ENCODE assay signal across 8 cellular contexts in the genomic region with DNA sequence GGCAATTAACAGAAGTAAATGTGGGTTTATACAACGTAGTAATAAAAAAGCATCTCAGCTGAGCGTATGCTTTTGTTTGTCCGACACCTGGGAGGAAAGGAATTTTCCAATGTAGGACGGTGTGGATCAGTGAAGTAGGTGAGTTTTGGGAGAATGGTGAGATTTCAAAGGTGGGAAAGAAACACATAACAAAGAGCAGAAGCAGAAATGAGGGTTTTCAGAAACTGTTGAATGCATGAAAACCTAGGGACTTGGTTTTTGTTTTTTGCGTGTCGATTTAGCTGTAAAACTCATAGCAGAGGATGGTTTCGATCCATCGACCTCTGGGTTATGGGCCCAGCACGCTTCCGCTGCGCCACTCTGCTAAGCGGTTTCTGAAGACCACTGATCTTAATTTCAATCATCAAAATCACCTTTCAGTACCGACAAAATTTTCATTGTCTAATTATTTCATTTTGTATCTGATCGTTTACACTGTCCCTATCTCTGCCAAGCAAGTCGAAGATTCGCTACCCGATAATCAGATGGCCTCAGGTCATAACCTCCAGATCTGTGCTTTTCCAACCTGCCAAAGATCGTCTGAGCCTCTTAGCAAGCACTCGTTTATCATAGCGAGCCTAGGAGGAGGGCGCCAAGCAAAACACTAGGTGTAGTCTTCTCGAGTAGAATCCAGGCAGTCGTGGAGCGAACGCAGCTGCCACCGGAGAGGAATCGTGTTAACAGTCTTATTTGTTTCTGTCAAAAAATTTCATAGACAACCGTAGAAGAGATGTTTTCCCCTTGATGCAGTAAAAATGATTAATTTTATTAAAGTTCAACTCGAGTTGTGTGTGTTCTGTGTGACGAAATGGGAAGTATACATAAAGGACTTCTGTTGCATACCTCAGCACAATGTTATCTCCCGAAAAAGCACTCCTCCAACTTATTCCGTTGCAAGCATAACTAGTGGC. TPM values are rescaled to one million over a fixed set of nuclear protein-coding genes. Genes with fewer than 3 reads are reported as not detected.
A peak's percentile ranks its signal among the peaks of the same experiment; 100 is the strongest.
DNase-seq lines count a peak whose midpoint lies in the region; ATAC-seq, FAIRE-seq and TF ChIP-seq lines count a peak whose summit lies in the region.

No MANE protein-coding gene starts in this region.

- H3K27me3 ChIP-seq in H1 (replicated peaks in 1 of 4; ENCODE audit: control insufficient read depth in 3 of 4, extremely low read depth in 1 of 4, insufficient read depth in 3 of 4, low read length in 3 of 4): no peaks in the 10 kb centered on the region
- no peaks in the 10 kb centered on the region for H3K27me3 ChIP-seq in ovary

- H3K79me1 ChIP-seq in H1 (ENCODE audit: low read depth, low read length): no peaks in the 10 kb centered on the region

- CTCF ChIA-PET in H1 (lab: Charles Lee; ENCODE audit: partially characterized antibody): interaction anchor here (0.7 to 2.7 kb wide), 7 partner anchors 10 to 360 kb away, joined by 3 to 13 read pairs (median 3); partner anchors contain the start of gene POM121L2

- H3K36me3 ChIP-seq in H1 (ENCODE audit: control insufficient read depth in 2 of 4, insufficient read depth in 4 of 4, low read length in 3 of 4) (no peaks in the 10 kb centered on the region), ovary (no peaks in the 10 kb centered on the region)

- H3K23ac ChIP-seq in H1 (ENCODE audit: insufficient read length): no peak overlapping the region

- H4K91ac ChIP-seq in H1 (replicated peaks; ENCODE audit: insufficient read length, low read length): no peak overlapping the region

- peak overlapping the region; percentile 35 for H4K5ac ChIP-seq in H1 (ENCODE audit: insufficient read length, low read depth, low read length)

- no peak; a peak in 1 of 4 replicates for TF ChIP-seq CTCF in H1 (IDR thresholded peaks at IDR 0.05; ENCODE audit: control extremely low read depth in 1 of 3, insufficient read depth in 1 of 3, low read depth in 1 of 3, low read length in 3 of 3)
- no peak for TF ChIP-seq CTCF in ovary (IDR thresholded peaks at IDR 0.05)

- no peak overlapping the region for H2BK120ac ChIP-seq in H1 (replicated peaks; ENCODE audit: low read depth, low read length)

- peak overlapping the region; percentile 14 to 92 (median 66); a peak in 6 of 7 replicates for H3K9ac ChIP-seq in H1 (replicated peaks in 1 of 4; ENCODE audit: extremely low read depth in 1 of 4, low read depth in 3 of 4, low read length in 3 of 4)

- H4K20me1 ChIP-seq in H1 (replicated peaks in 1 of 2; ENCODE audit: control insufficient read depth in 1 of 2, insufficient read depth in 2 of 2, low read length in 2 of 2): no peaks in the 10 kb centered on the region

- H3K4me3 ChIP-seq in GM08714 (ENCODE audit: low read length): peak overlapping the region; percentile 84
- peak overlapping the region; percentile 84 to 98 (median 92) for H3K4me3 ChIP-seq in H1 (ENCODE audit: extremely low read depth in 1 of 4, insufficient read depth in 2 of 4, low read depth in 3 of 4, low read length in 4 of 4)
- H3K4me3 ChIP-seq in ovary: peak overlapping the region; percentile 33

- H2BK20ac ChIP-seq in H1 (ENCODE audit: low read length): 0 out of 2 replicates have a peak overlapping the region, but pooled peaks have one; percentile 56

- H3K14ac ChIP-seq in H1 (ENCODE audit: insufficient read length): no peak overlapping the region

- TF ChIP-seq RAD21 in H1 (IDR thresholded peaks at IDR 0.05 in 1 of 2, conservative IDR thresholded peaks at IDR 0.05 in 1 of 2; ENCODE audit: low read depth in 2 of 2, low read length in 2 of 2): no peak

- H3K27ac ChIP-seq in H1 (ENCODE audit: low read depth, low read length): no peak overlapping the region; the same call in 1 of the 2 replicates
- H3K27ac ChIP-seq in ovary: no peak overlapping the region

- 9% methylated on average over 32 of the region's 32 CpGs; no CpG with 5 or more reads in 1 of the 2 experiments for WGBS in H1 (ENCODE audit: extremely low coverage in 1 of 2, insufficient coverage in 1 of 2, insufficient read length in 1 of 2, insufficient replicate concordance in 2 of 2, low coverage in 1 of 2, low lambda C conversion rate in 2 of 2, missing lambda C conversion rate in 1 of 2), 2 experiments
- WGBS in ovary, 3 donors: 5% methylated on average over 32 of the region's 32 CpGs

- H2BK5ac ChIP-seq in H1 (ENCODE audit: low read depth, low read length): no peak overlapping the region; the same call in 1 of the 2 replicates

- FAIRE-seq in H1 (lab: Jason Lieb, UNC): peak; percentile 93

- H3K4me1 ChIP-seq in H1 (replicated peaks in 1 of 4; ENCODE audit: control insufficient read depth in 3 of 4, insufficient read depth in 4 of 4, low read length in 3 of 4): no peaks in the 10 kb centered on the region
- no peaks in the 10 kb centered on the region for H3K4me1 ChIP-seq in ovary (ENCODE audit: insufficient read depth)

- H3K56ac ChIP-seq in H1 (replicated peaks; ENCODE audit: insufficient read length, low read depth, low read length): no peak overlapping the region

- no peak overlapping the region for H3K18ac ChIP-seq in H1 (ENCODE audit: extremely low read depth, low read length)

- no peak overlapping the region for H2AK5ac ChIP-seq in H1 (ENCODE audit: low read depth, low read length)

- no peak for ATAC-seq in HG03135 (IDR thresholded peaks at IDR 0.05; ENCODE audit: unreplicated experiment)
- no peak for ATAC-seq in HG03108 (IDR thresholded peaks at IDR 0.05; ENCODE audit: unreplicated experiment)

- POLR2A ChIA-PET in H1 (lab: Charles Lee; ENCODE audit: partially characterized antibody): interaction anchor here (0.8 to 2.4 kb wide), 5 partner anchors 35 to 476 kb away, joined by 3 to 9 read pairs (median 3); partner anchors contain the start of gene ZNF184

- TF ChIP-seq EP300 in H1 (IDR thresholded peaks at IDR 0.05; ENCODE audit: borderline replicate concordance in 1 of 2, low read depth in 2 of 2, low read length in 2 of 2) (no peak), ovary (IDR thresholded peaks at IDR 0.05) (no peak)

- H3K23me2 ChIP-seq in H1 (ENCODE audit: low read depth, low read length): no peaks in the 10 kb centered on the region

- no peak overlapping the region for H3K4ac ChIP-seq in H1 (replicated peaks; ENCODE audit: insufficient read length, low read depth, low read length)

- H2AFZ ChIP-seq in H1 (ENCODE audit: low read length): peak overlapping the region; percentile 94

- H3K9me3 ChIP-seq in H1 (ENCODE audit: insufficient read depth in 2 of 2, low read depth in 1 of 2, low read length in 1 of 2): no peaks in the 10 kb centered on the region
- no peaks in the 10 kb centered on the region for H3K9me3 ChIP-seq in ovary

- intact Hi-C loops in ovary (cut with DNase I): no loop called here

- H2BK15ac ChIP-seq in H1 (ENCODE audit: low read length): no peak overlapping the region

- no peak overlapping the region for H4K8ac ChIP-seq in H1 (ENCODE audit: extremely low read depth, insufficient read depth, low read length)

- TF ChIP-seq POLR2A in H1 (IDR thresholded peaks at IDR 0.05; ENCODE audit: control extremely low read depth in 1 of 2, low read depth in 2 of 2, low read length in 2 of 2): no peak
- TF ChIP-seq POLR2A in ovary (IDR thresholded peaks at IDR 0.05): no peak

- peak overlapping the region; percentile 55 to 64 for H3K4me2 ChIP-seq in H1 (ENCODE audit: insufficient read depth in 1 of 2, low read depth in 2 of 2, low read length in 2 of 2)

- peak; percentile 78 for DNase-seq in NCI-H1105 treated with DMSO at 0.1 percent for 48 hours (lab: John Stamatoyannopoulos, UW)
- DNase-seq in activated CD4-positive, alpha-beta T cell treated with anti-CD3 and anti-CD28 coated beads for 4 hours: peak; percentile 15 to 31
- DNase-seq in H1 (ENCODE audit: low read depth in 1 of 2, low spot score in 2 of 2): peak; percentile 13 to 76
- peak; percentile 29 to 48 (median 46) for DNase-seq in ovary
- no peak for DNase-seq in GF-D8 (lab: John Stamatoyannopoulos, UW)

- no peak overlapping the region for H2BK12ac ChIP-seq in H1 (ENCODE audit: low read depth, low read length)

- H3K79me2 ChIP-seq in H1 (ENCODE audit: control insufficient read depth in 1 of 2, insufficient read depth in 2 of 2, low read length in 2 of 2): no peaks in the 10 kb centered on the region

TF ChIP-seq in H1, 55 proteins besides CTCF, POLR2A, EP300 and RAD21 (continues in another document):
- TF ChIP-seq JUND (IDR thresholded peaks at IDR 0.05; ENCODE audit: low read length) (no peak), CHD2 (IDR thresholded peaks at IDR 0.05; ENCODE audit: low read length) (no peak), MAFK (IDR thresholded peaks at IDR 0.05; ENCODE audit: low read depth, low read length) (peak; percentile 71; the same call in 1 of the 2 replicates), KDM4A (IDR thresholded peaks at IDR 0.05; ENCODE audit: low read depth, low read length, severe bottlenecking) (peak; percentile 63)

RNA-seq across cellular contexts. Expression of gene POM121L2, which starts 20.9 kb away (rescaled TPM):
- 0.09 and 0.17 TPM in 2 replicates for total RNA-seq in H1 (2021; fragmentation: NEBNext Ultra II Directional; extraction: Animal tissue kit (Norgen Biotek cat#: 25700))
- 0.05 TPM in 2 replicates for polyA plus RNA-seq in H1 (2011; rRNA removed)
- polyA plus RNA-seq in H1 (2011; cell fraction: cytosol; rRNA removed): 0.03 TPM
- 0.13 TPM for polyA plus RNA-seq in H1 (2011; cell fraction: nucleus; rRNA removed)
- polyA plus RNA-seq in H1 (2012, experiment 1 of 2): 0.05 to 0.11 TPM in 2 of 4 replicates, not detected in the others
- polyA plus RNA-seq in H1 (2012, experiment 2 of 2): 0.09 TPM
- polyA plus RNA-seq in H1 (2013, experiment 1 of 2): 0.08 TPM
- polyA plus RNA-seq in H1 (2013, experiment 2 of 2): 0.11 TPM
- polyA minus RNA-seq in H1 (2011; rRNA and poly(A)+ RNA removed): 0.16 TPM in 1 of 2 replicates, not detected in the other
- polyA minus RNA-seq in H1 (2011; cell fraction: cytosol; rRNA and poly(A)+ RNA removed): not detected
- polyA minus RNA-seq in H1 (2011; cell fraction: nucleus; rRNA and poly(A)+ RNA removed): not detected
- under 1 TPM in 1 of 7 donors, not detected in 6; 0.05 TPM for total RNA-seq in ovary
- under 1 TPM in 1 of 2 donors, not detected in 1; 0.02 TPM for polyA plus RNA-seq in ovary

RNA-seq across cellular contexts. Expression of gene ZNF391, which starts 55.6 kb away (rescaled TPM):
- total RNA-seq in H1 (2021; fragmentation: NEBNext Ultra II Directional; extraction: Animal tissue kit (Norgen Biotek cat#: 25700)): 12.4 and 13.0 TPM in 2 replicates
- polyA plus RNA-seq in H1 (2011; rRNA removed): 3.4 and 4.8 TPM in 2 replicates
- polyA plus RNA-seq in H1 (2011; cell fraction: cytosol; rRNA removed): 5.7 TPM
- 1.8 TPM for polyA plus RNA-seq in H1 (2011; cell fraction: nucleus; rRNA removed)
- 4.7 to 9.2 TPM (median 7.3 TPM) in 4 replicates for polyA plus RNA-seq in H1 (2012, experiment 1 of 2)
- 0.71 TPM for polyA plus RNA-seq in H1 (2012, experiment 2 of 2)
- polyA plus RNA-seq in H1 (2013, experiment 1 of 2): 12.1 TPM
- polyA plus RNA-seq in H1 (2013, experiment 2 of 2): 11.5 TPM
- polyA minus RNA-seq in H1 (2011; rRNA and poly(A)+ RNA removed): 2.8 and 3.1 TPM in 2 replicates
- 1.5 TPM for polyA minus RNA-seq in H1 (2011; cell fraction: cytosol; rRNA and poly(A)+ RNA removed)
- polyA minus RNA-seq in H1 (2011; cell fraction: nucleus; rRNA and poly(A)+ RNA removed): 4.9 TPM
- total RNA-seq in ovary: 10 to 100 TPM in 1 of 7 donors, 1 to 10 TPM in 6; 2.3 to 10.1 (median 6.0) TPM
- polyA plus RNA-seq in ovary: 1 to 10 TPM; 3.6 to 6.0 TPM

Comparison
In these comparisons a context has a peak if more than half of its experiments do, and no peak if none do; other contexts are left out.
1. H3K4me3 ChIP-seq: peak in every context shown above with its lines; median percentile 92 in H1; 84 in GM08714; 33 in ovary.